Comparison of ENCODE assay signal across 12 cellular contexts in the genomic region with DNA sequence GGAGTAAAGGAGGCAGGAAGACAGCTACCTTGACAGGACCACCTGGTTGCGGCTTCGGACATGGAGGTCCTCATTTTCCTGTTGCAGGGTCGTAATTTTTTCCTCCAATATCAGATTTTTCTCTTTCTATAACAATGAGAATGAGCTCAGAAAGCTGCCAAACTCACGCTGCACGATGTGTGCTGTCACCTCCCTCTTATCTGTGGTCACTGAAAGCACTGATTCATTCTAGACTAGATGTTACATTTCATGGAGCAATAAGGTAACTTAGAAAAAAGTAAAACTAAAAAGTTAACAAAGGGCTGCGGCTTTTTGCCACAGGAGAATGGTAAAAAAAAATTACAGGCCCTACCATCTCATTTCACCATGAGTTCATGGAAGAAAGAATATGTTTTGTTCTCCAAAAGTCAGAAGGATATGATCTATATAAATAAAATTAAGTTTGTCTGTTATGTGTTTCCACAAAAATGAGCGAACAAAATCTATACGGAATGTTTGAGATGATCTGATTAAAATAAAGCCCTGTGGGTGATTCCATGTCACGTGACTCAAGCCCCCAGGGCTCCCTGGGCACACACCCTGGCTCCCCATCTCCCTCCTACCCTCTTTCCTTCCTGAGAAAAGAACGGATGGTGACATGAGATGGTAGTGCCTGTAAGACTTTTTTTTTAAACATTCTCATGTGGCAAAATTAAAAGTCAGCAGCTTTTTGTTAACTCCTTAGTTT.
"Had no signal": no experiment of that assay in that cellular context is flagged by ENCODE, and none has a peak within 500 bp of the region (broad histone marks: within the 10 kb centered on the region; RNA-seq: fewer than 3 reads in every experiment).

No MANE protein-coding gene starts in this region.

- H3K27me3 ChIP-seq: brain microvascular endothelial cell, spleen, suprapubic skin, upper lobe of right lung had no signal

- H3K36me3 ChIP-seq: brain microvascular endothelial cell, suprapubic skin had no signal

- H3K27me3 Mint-ChIP-seq: activated B cell treated with CpG ODN at 0.5 μM for 24 hours; activated CD4-positive, alpha-beta T cell treated with anti-CD3 and anti-CD28 coated beads, Interleukin-2, amount 10 ng/mL, durations not matched to agents 7 days and 5 days; activated naive CD4-positive, alpha-beta T cell treated with anti-CD3 and anti-CD28 coated beads, Interleukin-2, amount 50 U/mL, for 24 hours; natural killer cell treated with Interleukin-12 subunit alpha and Interleukin-12 subunit beta and Interleukin-15 and Interleukin-18, amount 100 ng/mL, for 72 hours had no signal

- H3K27ac Mint-ChIP-seq: activated B cell treated with CpG ODN at 0.5 μM for 24 hours; activated CD4-positive, alpha-beta T cell treated with anti-CD3 and anti-CD28 coated beads, Interleukin-2, amount 10 ng/mL, durations not matched to agents 7 days and 5 days; activated naive CD4-positive, alpha-beta T cell treated with anti-CD3 and anti-CD28 coated beads, Interleukin-2, amount 50 U/mL, for 24 hours had no signal

- H3K4me1 ChIP-seq: spleen, suprapubic skin, upper lobe of right lung had no signal

- H3K9me3 ChIP-seq: suprapubic skin, upper lobe of right lung had no signal

- H3K4me3 Mint-ChIP-seq: activated B cell treated with CpG ODN at 0.5 μM for 24 hours; activated CD4-positive, alpha-beta T cell treated with anti-CD3 and anti-CD28 coated beads, Interleukin-2, amount 10 ng/mL, durations not matched to agents 7 days and 5 days; activated naive CD4-positive, alpha-beta T cell treated with anti-CD3 and anti-CD28 coated beads, Interleukin-2, amount 50 U/mL, for 24 hours; natural killer cell treated with Interleukin-12 subunit alpha and Interleukin-12 subunit beta and Interleukin-15 and Interleukin-18, amount 100 ng/mL, for 72 hours; T-helper 1 cell treated with Interleukin-12 subunit alpha and Interleukin-12 subunit beta and Interleukin-4 antibody, amounts not matched to agents 30 μg/mL and 1 μg/mL, for 36 hours had no signal

- DNase-seq: activated B cell treated with CpG ODN at 0.5 μM for 24 hours; activated CD4-positive, alpha-beta T cell treated with anti-CD3 and anti-CD28 coated beads, Interleukin-2, amount 10 ng/mL, durations not matched to agents 7 days and 5 days; brain microvascular endothelial cell; spleen; stimulated activated CD4-positive, alpha-beta T cell treated with anti-CD3 and anti-CD28 coated beads, Interleukin-1b, Interleukin-23, amount 100 ng/mL, for 48 hours; stimulated activated naive CD4-positive, alpha-beta T cell had no signal

- H3K27ac ChIP-seq: brain microvascular endothelial cell, spleen, suprapubic skin, upper lobe of right lung had no signal

- H3K4me3 ChIP-seq: spleen, suprapubic skin, upper lobe of right lung had no signal

- ATAC-seq: sciatic nerve, upper lobe of right lung had no signal
